Comparison of ENCODE assay signal across 22 cellular contexts in the genomic region with DNA sequence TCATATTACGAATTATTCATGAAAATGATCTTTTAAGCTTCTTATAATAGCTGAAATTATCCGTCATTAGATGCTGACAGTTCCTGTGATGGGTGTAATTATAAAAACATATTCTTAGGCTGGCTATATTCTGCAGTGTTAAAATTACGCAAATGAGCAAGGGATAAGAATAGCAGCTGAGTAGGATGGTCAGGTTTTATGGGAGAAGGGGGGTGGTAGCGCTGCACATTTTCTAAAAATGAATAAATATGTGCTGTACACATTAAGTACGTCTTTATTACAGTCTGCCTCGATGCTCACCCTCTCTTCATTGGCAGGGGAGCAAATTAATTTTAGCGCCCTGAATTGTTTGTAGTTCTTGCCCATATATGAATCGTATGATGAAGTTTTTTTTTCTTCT.
"Had no signal": no experiment of that assay in that cellular context is flagged by ENCODE, and none has a peak within 500 bp of the region (broad histone marks: within the 10 kb centered on the region; RNA-seq: fewer than 3 reads in every experiment).

No MANE protein-coding gene starts in this region.

- H3K79me2 ChIP-seq: hepatocyte had no signal

- H3K27ac ChIP-seq: hepatocyte, left ventricle myocardium inferior, ovary, right atrium auricular region, right lobe of liver, transverse colon, upper lobe of left lung, vagina had no signal

- H3K36me3 ChIP-seq: ovary, right atrium auricular region, right lobe of liver, transverse colon, upper lobe of left lung, vagina had no signal

- H3K27me3 ChIP-seq: hepatocyte, ovary, right atrium auricular region, right lobe of liver, transverse colon, upper lobe of left lung, vagina had no signal

- H3K4me3 ChIP-seq: hepatocyte, left ventricle myocardium inferior, lung, ovary, right atrium auricular region, right lobe of liver, smooth muscle cell, transverse colon, upper lobe of left lung, vagina had no signal

- DNase-seq: islet precursor cell; left ventricle myocardium inferior; mesendoderm; naive B cell; natural killer cell; nephron progenitor cell; ovary; right lobe of liver; stimulated activated CD4-positive, alpha-beta T cell treated with anti-CD3 and anti-CD28 coated beads, Interleukin-1b, Interleukin-23, amount 100 ng/mL, for 48 hours; stimulated activated CD4-positive, alpha-beta T cell treated with anti-CD3 and anti-CD28 coated beads, Interleukin-2, amount 100 ng/mL, for 48 hours; stimulated activated CD4-positive, alpha-beta T cell treated with anti-CD3 and anti-CD28 coated beads, Interleukin-4, amount 100 ng/mL, for 4 hours; stimulated activated CD8-positive, alpha-beta memory T cell treated with anti-CD3 and anti-CD28 coated beads, Interleukin-4, amount 100 ng/mL, for 48 hours; stimulated activated naive CD4-positive, alpha-beta T cell treated with Interleukin-2 at 50 U/mL for 16 hours; stimulated activated naive CD8-positive, alpha-beta T cell treated with anti-CD3 and anti-CD28 coated beads, Interleukin-15, amount 100 ng/mL, for 72 hours; substantia nigra; transverse colon; upper lobe of left lung had no signal

- H3K4me2 ChIP-seq: hepatocyte, smooth muscle cell had no signal

- H2AFZ ChIP-seq: hepatocyte had no signal

- H3K9me3 ChIP-seq: ovary, right atrium auricular region, right lobe of liver, transverse colon, upper lobe of left lung, vagina had no signal

- H3K4me1 ChIP-seq: left ventricle myocardium inferior, right atrium auricular region, right lobe of liver, transverse colon, upper lobe of left lung, vagina had no signal
